ENCODE assay signal across 8 cellular contexts in the genomic region with DNA sequence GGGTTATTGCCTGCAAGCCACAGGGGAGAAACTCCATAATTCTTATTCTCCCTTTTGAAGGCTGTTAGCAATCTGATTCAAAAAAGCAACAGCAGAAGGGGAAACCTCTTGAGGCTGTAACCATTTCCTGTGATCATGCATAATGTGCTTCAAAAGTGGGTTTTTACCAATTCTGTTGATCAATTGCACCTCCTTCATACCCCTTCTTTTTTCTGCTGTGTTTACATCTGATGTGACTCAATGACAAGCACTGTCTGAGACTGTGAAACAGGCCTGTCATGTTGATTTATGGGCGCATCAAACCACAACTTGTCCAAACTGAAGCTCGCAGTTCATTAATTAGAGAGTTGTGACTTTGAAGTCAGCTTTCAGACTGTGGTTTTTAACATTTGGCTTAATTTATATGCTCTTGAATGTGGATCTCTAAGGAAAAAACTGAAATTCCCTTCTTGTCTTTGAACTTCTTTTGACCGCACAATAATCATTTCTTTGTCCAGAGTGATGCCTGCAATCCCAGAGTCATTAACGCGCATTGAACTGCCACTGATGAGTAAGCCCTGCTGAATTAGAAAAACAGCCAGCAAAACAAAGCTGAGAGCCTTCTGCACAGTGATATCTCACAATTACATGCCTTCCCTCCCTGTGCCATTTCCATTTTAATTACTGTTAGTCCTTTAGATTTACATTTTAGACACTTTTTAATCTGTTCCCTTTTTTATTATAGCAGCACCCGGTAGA.
DNase-seq lines count a peak whose midpoint lies in the region; ATAC-seq lines count a peak whose summit lies in the region.

No MANE protein-coding gene starts in this region.

- DNase-seq in NCI-H1105 treated with DMSO at 0.1 percent for 48 hours (lab: John Stamatoyannopoulos, UW) (peak; percentile 24), NCI-H1105 (lab: John Stamatoyannopoulos, UW) (no peak), globus pallidus (ENCODE audit: low spot score) (peak; percentile 88), HuH-7 (ENCODE audit: low spot score) (no peak), NCI-H345 treated with DMSO at 0.1 percent for 48 hours (lab: John Stamatoyannopoulos, UW; ENCODE audit: unreplicated experiment) (no peak)
- peak; percentile 57 for DNase-seq in activated CD4-positive, alpha-beta T cell treated with anti-CD3 and anti-CD28 coated beads, Interleukin-2, amount 10 ng/mL, durations not matched to agents 7 days and 5 days

- H3K4me3 Mint-ChIP-seq in activated CD4-positive, alpha-beta T cell treated with anti-CD3 and anti-CD28 coated beads, Interleukin-2, amount 10 ng/mL, durations not matched to agents 7 days and 5 days, result peak overlapping the region; percentile 2
- H3K4me3 Mint-ChIP-seq in stimulated activated naive CD8-positive, alpha-beta T cell treated with anti-CD3 and anti-CD28 coated beads, Interleukin-15, Interleukin-2, amounts not matched to agents 100 ng/mL and 50 ng/mL, for 24 hours, result peak overlapping the region; percentile 37

- CTCF ChIA-PET in activated CD4-positive, alpha-beta T cell treated with anti-CD3 and anti-CD28 coated beads, Interleukin-2, amount 10 ng/mL, durations not matched to agents 7 days and 5 days (lab: Charles Lee), result interaction anchor here (0.6 to 1.1 kb wide), 2 partner anchors 9 to 392 kb away, joined by 3 to 4 read pairs; no protein-coding TSS in a partner anchor

- H3K36me3 Mint-ChIP-seq in activated CD4-positive, alpha-beta T cell treated with anti-CD3 and anti-CD28 coated beads, Interleukin-2, amount 10 ng/mL, durations not matched to agents 7 days and 5 days (ENCODE audit: low read depth), result peaks cover 85% of the 10 kb centered on the region
- H3K36me3 Mint-ChIP-seq in stimulated activated naive CD8-positive, alpha-beta T cell treated with anti-CD3 and anti-CD28 coated beads, Interleukin-15, Interleukin-2, amounts not matched to agents 100 ng/mL and 50 ng/mL, for 24 hours (ENCODE audit: low read depth), result peaks cover 99% of the 10 kb centered on the region

- no peaks in the 10 kb centered on the region for H3K9me3 Mint-ChIP-seq in activated CD4-positive, alpha-beta T cell treated with anti-CD3 and anti-CD28 coated beads, Interleukin-2, amount 10 ng/mL, durations not matched to agents 7 days and 5 days
- no peaks in the 10 kb centered on the region for H3K9me3 Mint-ChIP-seq in stimulated activated naive CD8-positive, alpha-beta T cell treated with anti-CD3 and anti-CD28 coated beads, Interleukin-15, Interleukin-2, amounts not matched to agents 100 ng/mL and 50 ng/mL, for 24 hours

- POLR2A ChIA-PET in activated CD4-positive, alpha-beta T cell treated with anti-CD3 and anti-CD28 coated beads, Interleukin-2, amount 10 ng/mL, durations not matched to agents 7 days and 5 days (lab: Charles Lee), result no interaction called here

- H3K4me1 Mint-ChIP-seq in activated CD4-positive, alpha-beta T cell treated with anti-CD3 and anti-CD28 coated beads, Interleukin-2, amount 10 ng/mL, durations not matched to agents 7 days and 5 days, result peaks cover 99% of the 10 kb centered on the region
- peaks cover 100% of the 10 kb centered on the region for H3K4me1 Mint-ChIP-seq in stimulated activated naive CD8-positive, alpha-beta T cell treated with anti-CD3 and anti-CD28 coated beads, Interleukin-15, Interleukin-2, amounts not matched to agents 100 ng/mL and 50 ng/mL, for 24 hours (ENCODE audit: low read depth)

- no peak for ATAC-seq in HG02970 (IDR thresholded peaks at IDR 0.05; ENCODE audit: low FRiP score, unreplicated experiment)

- no peaks in the 10 kb centered on the region for H3K27me3 Mint-ChIP-seq in activated CD4-positive, alpha-beta T cell treated with anti-CD3 and anti-CD28 coated beads, Interleukin-2, amount 10 ng/mL, durations not matched to agents 7 days and 5 days
- H3K27me3 Mint-ChIP-seq in stimulated activated naive CD8-positive, alpha-beta T cell treated with anti-CD3 and anti-CD28 coated beads, Interleukin-15, Interleukin-2, amounts not matched to agents 100 ng/mL and 50 ng/mL, for 24 hours, result no peaks in the 10 kb centered on the region

- peak overlapping the region; percentile 90 for H3K27ac Mint-ChIP-seq in activated CD4-positive, alpha-beta T cell treated with anti-CD3 and anti-CD28 coated beads, Interleukin-2, amount 10 ng/mL, durations not matched to agents 7 days and 5 days
- peak overlapping the region; percentile 90 for H3K27ac Mint-ChIP-seq in stimulated activated naive CD8-positive, alpha-beta T cell treated with anti-CD3 and anti-CD28 coated beads, Interleukin-15, Interleukin-2, amounts not matched to agents 100 ng/mL and 50 ng/mL, for 24 hours

Comparison
In these comparisons a context has a peak if more than half of its experiments do, and no peak if none do; other contexts are left out.
1. DNase-seq: peak in NCI-H1105 treated with DMSO at 0.1 percent for 48 hours (single experiment), activated CD4-positive, alpha-beta T cell treated with anti-CD3 and anti-CD28 coated beads, Interleukin-2, amount 10 ng/mL, durations not matched to agents 7 days and 5 days (single experiment) and globus pallidus (single experiment); none in NCI-H1105 (single experiment), HuH-7 (single experiment) and NCI-H345 treated with DMSO at 0.1 percent for 48 hours (single experiment).